9 cellular contexts compared by ENCODE assay signal in genomic region chr4:112060212-112060611, GRCh38.
A peak's percentile ranks its signal among the peaks of the same experiment; 100 is the strongest.
DNase-seq lines count a peak whose midpoint lies in the region; ATAC-seq and TF ChIP-seq lines count a peak whose summit lies in the region.
"Had no signal": no experiment of that assay in that cellular context is flagged by ENCODE, and none has a peak within 500 bp of the region (broad histone marks: within the 10 kb centered on the region; RNA-seq: fewer than 3 reads in every experiment).

No MANE protein-coding gene starts in this region.

- H3K9me3 ChIP-seq in HEK293 (ENCODE audit: control insufficient read depth, insufficient read depth, low read depth, low read length) (no peaks in the 10 kb centered on the region), RWPE2 (ENCODE audit: severe bottlenecking) (no peaks in the 10 kb centered on the region), sigmoid colon (no peaks in the 10 kb centered on the region)

- H3K4me1 ChIP-seq in HEK293 (ENCODE audit: control insufficient read depth, insufficient read depth, low read length): no peaks in the 10 kb centered on the region
- peaks cover 7% of the 10 kb centered on the region for H3K4me1 ChIP-seq in RWPE2 (ENCODE audit: insufficient read depth, poor library complexity, severe bottlenecking)
- no peaks in the 10 kb centered on the region for H3K4me1 ChIP-seq in sigmoid colon

- no peak for TF ChIP-seq POLR2A in sigmoid colon (IDR thresholded peaks at IDR 0.05)

- intact Hi-C loops in Calu3 (cut with micrococcal nuclease; ENCODE audit: unreplicated experiment): loop anchor here (10.0 kb wide), 2 partner anchors 415 to 465 kb away; no protein-coding TSS in a partner anchor
- intact Hi-C loops in sigmoid colon (cut with DNase I): no loop called here

- H3K36me3 ChIP-seq in HEK293 (ENCODE audit: control insufficient read depth in 2 of 2, insufficient read depth in 1 of 2, low read length in 2 of 2) (no peaks in the 10 kb centered on the region), RWPE2 (ENCODE audit: low read depth) (no peaks in the 10 kb centered on the region), sigmoid colon (no peaks in the 10 kb centered on the region)

- peaks cover 2% of the 10 kb centered on the region for H3K9me3 Mint-ChIP-seq in Calu3 (ENCODE audit: low read depth, unreplicated experiment)
- H3K9me3 Mint-ChIP-seq: activated B cell treated with CpG ODN at 0.5 μM for 24 hours had no signal

- DNase-seq in Calu3 (peak; percentile 9), RWPE2 (ENCODE audit: low spot score) (no peak), iris pigment epithelial cell (ENCODE audit: low read depth) (peak; percentile 58), substantia nigra (lab: John Stamatoyannopoulos, UW) (no peak), NCI-H510A treated with DMSO at 0.1 percent for 48 hours (lab: John Stamatoyannopoulos, UW) (no peak), sigmoid colon (no peak)
- DNase-seq in activated naive CD4-positive, alpha-beta T cell treated with anti-CD3 and anti-CD28 coated beads, Interleukin-2, amount 50 U/mL, for 16 hours: no peak
- DNase-seq: activated B cell treated with CpG ODN at 0.5 μM for 24 hours had no signal

- H3K36me3 Mint-ChIP-seq in Calu3 (ENCODE audit: insufficient read depth, unreplicated experiment): no peaks in the 10 kb centered on the region

- no peaks in the 10 kb centered on the region for H3K4me1 Mint-ChIP-seq in Calu3 (ENCODE audit: low read depth, unreplicated experiment)
- H3K4me1 Mint-ChIP-seq: activated B cell treated with CpG ODN at 0.5 μM for 24 hours had no signal

- H3K4me3 ChIP-seq in HEK293 (ENCODE audit: low read depth, low read length): no peak overlapping the region
- no peak overlapping the region for H3K4me3 ChIP-seq in RWPE2 (ENCODE audit: severe bottlenecking)
- H3K4me3 ChIP-seq in sigmoid colon: no peak overlapping the region

- H3K27ac ChIP-seq in HEK293 (ENCODE audit: extremely low read depth, low read depth, low read length) (no peak overlapping the region), RWPE2 (ENCODE audit: poor library complexity, severe bottlenecking) (no peak overlapping the region), substantia nigra (ENCODE audit: low read depth, low read length, poor library complexity, severe bottlenecking) (no peak overlapping the region), sigmoid colon (no peak overlapping the region)

- TF ChIP-seq EP300 in sigmoid colon (IDR thresholded peaks at IDR 0.05): no peak

- no peaks in the 10 kb centered on the region for H3K27me3 Mint-ChIP-seq in Calu3 (ENCODE audit: unreplicated experiment)
- H3K27me3 Mint-ChIP-seq: activated B cell treated with CpG ODN at 0.5 μM for 24 hours had no signal

- BruUV-seq in Calu3 (replicated peaks; lab: Mats Ljungman, UMichigan): no TSS peak

- no peak overlapping the region for H3K4me3 Mint-ChIP-seq in Calu3 (ENCODE audit: low read depth, unreplicated experiment)
- H3K4me3 Mint-ChIP-seq: activated B cell treated with CpG ODN at 0.5 μM for 24 hours had no signal

- H3K27me3 ChIP-seq in RWPE2 (ENCODE audit: insufficient read depth, poor library complexity, severe bottlenecking): no peaks in the 10 kb centered on the region
- no peaks in the 10 kb centered on the region for H3K27me3 ChIP-seq in sigmoid colon

- CTCF ChIA-PET in Calu3 (lab: Charles Lee) (interaction anchor here (0.6 to 1.0 kb wide), 4 partner anchors 113 to 418 kb away, joined by 3 to 4 read pairs (median 4); no protein-coding TSS in a partner anchor), HEK293 (lab: Yijun Ruan, JAX) (interaction anchor here (0.6 to 1.6 kb wide), 7 partner anchors 29 to 1064 kb away, joined by 3 to 11 read pairs (median 4); no protein-coding TSS in a partner anchor)

- H3K27ac Mint-ChIP-seq in Calu3 (ENCODE audit: unreplicated experiment): no peak overlapping the region
- H3K27ac Mint-ChIP-seq: activated B cell treated with CpG ODN at 0.5 μM for 24 hours had no signal

- POLR2A ChIA-PET in HEK293 (lab: Yijun Ruan, JAX): no interaction called here

- TF ChIP-seq CTCF in Calu3 (IDR thresholded peaks at IDR 0.05; ENCODE audit: unreplicated experiment) (no peak), HEK293 (tag by site-specific recombination; IDR thresholded peaks at IDR 0.05) (no peak), RWPE2 (IDR thresholded peaks at IDR 0.05; ENCODE audit: poor library complexity, severe bottlenecking) (peak; percentile 77), sigmoid colon (IDR thresholded peaks at IDR 0.05) (no peak)

- ATAC-seq in RWPE2 (ENCODE audit: low read depth): peak; percentile 49; the same call in 1 of the 3 replicates

TF ChIP-seq in HEK293, 187 proteins besides CTCF, POLR2A, EP300 and RAD21:
- TF ChIP-seq ZNF555 (tag by site-specific recombination; conservative IDR thresholded peaks at IDR 0.05) (no peak), ZNF654 (tag by site-specific recombination; IDR thresholded peaks at IDR 0.05; ENCODE audit: low read depth) (peak; percentile 71)

Comparison
In these comparisons a context has a peak if more than half of its experiments do, and no peak if none do; other contexts are left out.
1. DNase-seq: peak in Calu3 (single experiment) and iris pigment epithelial cell (single experiment); none in RWPE2 (single experiment), substantia nigra (0 of 49), NCI-H510A treated with DMSO at 0.1 percent for 48 hours (single experiment), sigmoid colon (single experiment) and activated naive CD4-positive, alpha-beta T cell treated with anti-CD3 and anti-CD28 coated beads, Interleukin-2, amount 50 U/mL, for 16 hours (single experiment).